Comparison of ENCODE assay signal across 18 cellular contexts in the genomic region with DNA sequence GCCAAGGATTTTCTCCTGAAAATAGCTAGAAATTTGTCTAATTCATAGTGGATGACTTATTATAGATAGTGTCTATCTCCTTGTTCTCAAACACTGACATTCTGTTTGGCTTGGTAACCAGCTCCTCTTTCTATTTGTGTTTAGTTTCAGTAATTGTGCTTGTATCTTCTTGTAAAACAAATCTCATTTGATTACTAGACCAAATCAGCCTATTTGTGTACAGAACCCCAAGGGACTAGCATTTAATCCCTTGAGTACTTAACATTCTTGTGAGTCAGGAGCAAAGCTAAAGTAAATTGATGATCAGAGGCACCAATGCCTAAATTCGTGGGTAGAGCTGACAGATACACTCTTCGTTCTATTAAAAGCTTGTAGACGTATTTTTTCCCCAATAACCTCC.
DNase-seq lines count a peak whose midpoint lies in the region.
"Had no signal": no experiment of that assay in that cellular context is flagged by ENCODE, and none has a peak within 500 bp of the region (broad histone marks: within the 10 kb centered on the region; RNA-seq: fewer than 3 reads in every experiment).

No MANE protein-coding gene starts in this region.

- peak; percentile 2 for DNase-seq in COLO829 (ENCODE audit: low spot score)
- peak; percentile 64 for DNase-seq in NCI-H1105 treated with DMSO at 0.1 percent for 48 hours (lab: John Stamatoyannopoulos, UW)
- peak; percentile 98 for DNase-seq in NCI-H82 (lab: John Stamatoyannopoulos, UW)
- peak; percentile 4 for DNase-seq in mesenchymal stem cell
- DNase-seq in NCI-H1694 (lab: John Stamatoyannopoulos, UW), result no peak
- DNase-seq in HPDE6-E6E7 (ENCODE audit: extremely low spot score), result no peak
- DNase-seq in middle frontal gyrus (ENCODE audit: extremely low spot score, low spot score), result no peak
- DNase-seq: ACHN, AML-193, Caco-2, DMS79 treated with DMSO at 0.1 percent for 48 hours, HFFc6, KG1, NCI-H187, NCI-H2171, NCI-H510A, RPMI8226, SIG-M5 had no signal

- H2AFZ ChIP-seq in mesenchymal stem cell (ENCODE audit: low read depth, low read length), result no peak overlapping the region

- H3K9ac ChIP-seq in mesenchymal stem cell (ENCODE audit: low read length), result no peak overlapping the region

- H3K27ac ChIP-seq in mesenchymal stem cell (ENCODE audit: low read length, poor library complexity, severe bottlenecking), result no peak overlapping the region

- H3K27me3 ChIP-seq in mesenchymal stem cell (ENCODE audit: control insufficient read depth in 1 of 2, insufficient read depth in 1 of 2, low read length in 2 of 2), result no peaks in the 10 kb centered on the region

- H3K4me1 ChIP-seq in mesenchymal stem cell (ENCODE audit: control insufficient read depth, insufficient read depth, low read depth, low read length), result no peaks in the 10 kb centered on the region

- no peak overlapping the region for H3K23ac ChIP-seq in mesenchymal stem cell (ENCODE audit: low read length in 2 of 2)

- no peak overlapping the region for H3K18ac ChIP-seq in mesenchymal stem cell (ENCODE audit: low read depth in 1 of 2, low read length in 2 of 2)

- H3K4ac ChIP-seq in mesenchymal stem cell (ENCODE audit: low read depth in 1 of 2, low read length in 2 of 2), result no peak overlapping the region

- H3K79me1 ChIP-seq in mesenchymal stem cell (replicated peaks; ENCODE audit: low read length, poor library complexity, severe bottlenecking), result no peaks in the 10 kb centered on the region

- no peak overlapping the region for H3K4me2 ChIP-seq in mesenchymal stem cell (ENCODE audit: low read length, poor library complexity, severe bottlenecking)

- H2BK12ac ChIP-seq in mesenchymal stem cell (ENCODE audit: low read length in 2 of 2), result no peak overlapping the region

- no peak overlapping the region for H2BK5ac ChIP-seq in mesenchymal stem cell (ENCODE audit: low read depth, low read length, poor library complexity, severe bottlenecking)

- no peaks in the 10 kb centered on the region for H3K36me3 ChIP-seq in mesenchymal stem cell (ENCODE audit: control insufficient read depth in 1 of 2, insufficient read depth in 2 of 2, low read depth in 1 of 2, low read length in 2 of 2)

- WGBS in mesenchymal stem cell, result 50% methylated on average over 2 of the region's 3 CpGs

- no peak overlapping the region for H4K91ac ChIP-seq in mesenchymal stem cell (ENCODE audit: low read length)

- H2BK120ac ChIP-seq in mesenchymal stem cell (ENCODE audit: low read depth, low read length), result no peak overlapping the region

- H4K8ac ChIP-seq in mesenchymal stem cell (ENCODE audit: low read length), result no peak overlapping the region

- no peak overlapping the region for H3K4me3 ChIP-seq in mesenchymal stem cell (ENCODE audit: insufficient read depth in 1 of 2, low read depth in 1 of 2, low read length in 2 of 2)

- no peak overlapping the region for H3K14ac ChIP-seq in mesenchymal stem cell (ENCODE audit: low read length in 2 of 2)

- H2BK15ac ChIP-seq in mesenchymal stem cell (ENCODE audit: low read depth, poor library complexity, severe bottlenecking), result no peak overlapping the region

- H3K9me3 ChIP-seq in mesenchymal stem cell (ENCODE audit: control insufficient read depth, low read length), result peaks cover 25% of the 10 kb centered on the region

- H2AK5ac ChIP-seq in mesenchymal stem cell (ENCODE audit: low read length, severe bottlenecking), result no peak overlapping the region

Comparison
In these comparisons a context has a peak if more than half of its experiments do, and no peak if none do; other contexts are left out.
1. DNase-seq: peak in COLO829 (single experiment), NCI-H1105 treated with DMSO at 0.1 percent for 48 hours (single experiment), NCI-H82 (single experiment) and mesenchymal stem cell (single experiment); none in NCI-H1694 (single experiment), HPDE6-E6E7 (single experiment) and middle frontal gyrus (single experiment).